ENCODE assay signal across 8 cellular contexts in genomic region chr4:122922877-122923511, GRCh38. TPM values are rescaled to one million over a fixed set of nuclear protein-coding genes. Genes with fewer than 3 reads are reported as not detected.
A peak's percentile ranks its signal among the peaks of the same experiment; 100 is the strongest.
DNase-seq lines count a peak whose midpoint lies in the region; ATAC-seq and TF ChIP-seq lines count a peak whose summit lies in the region.

No MANE protein-coding gene starts in this region.

- H3K36me3 ChIP-seq in SU-DHL-6 (ENCODE audit: low read length) (no peaks in the 10 kb centered on the region), upper lobe of right lung (no peaks in the 10 kb centered on the region)

- peaks cover 8% of the 10 kb centered on the region for H3F3A ChIP-seq in SU-DHL-6 (ENCODE audit: insufficient read depth)

- peaks cover 7% of the 10 kb centered on the region; the same call in 1 of the 2 replicates for H3K79me2 ChIP-seq in SU-DHL-6 (ENCODE audit: insufficient read depth, low read length)

- H3K27me3 Mint-ChIP-seq in activated naive CD8-positive, alpha-beta T cell treated with anti-CD3 and anti-CD28 coated beads, Interleukin-2, amount 50 U/mL, for 24 hours: no peaks in the 10 kb centered on the region

- no peaks in the 10 kb centered on the region for H3K9me3 Mint-ChIP-seq in activated naive CD8-positive, alpha-beta T cell treated with anti-CD3 and anti-CD28 coated beads, Interleukin-2, amount 50 U/mL, for 24 hours

- intact Hi-C loops in cardiac septum (cut with DNase I) (loop anchor here (2.0 kb wide), 1 partner anchor 190 kb away; the partner anchor contains the start of gene BBS12), upper lobe of right lung (cut with DNase I) (no loop called here)

- TF ChIP-seq CTCF in GM12864 (IDR thresholded peaks at IDR 0.05; ENCODE audit: low read depth, low read length, missing control alignments) (no peak), SU-DHL-6 (IDR thresholded peaks at IDR 0.05; ENCODE audit: insufficient read depth, low read length, poor library complexity, severe bottlenecking) (no peak), upper lobe of right lung (IDR thresholded peaks at IDR 0.05) (no peak)

- H3K4me1 ChIP-seq in upper lobe of right lung: peaks cover 14% of the 10 kb centered on the region

- H3K9ac ChIP-seq in SU-DHL-6 (ENCODE audit: low read length): peak overlapping the region; percentile 63

- ATAC-seq in HG02642 (IDR thresholded peaks at IDR 0.05; ENCODE audit: poor library complexity, unreplicated experiment) (peak; percentile 98), upper lobe of right lung (peak; percentile 97)
- ATAC-seq in activated naive CD8-positive, alpha-beta T cell treated with anti-CD3 and anti-CD28 coated beads, Interleukin-2, amount 50 U/mL, for 24 hours: peak; percentile 99

- no peaks in the 10 kb centered on the region for H3K9me3 ChIP-seq in SU-DHL-6 (ENCODE audit: insufficient read depth, low read length)
- no peaks in the 10 kb centered on the region for H3K9me3 ChIP-seq in upper lobe of right lung

- no peaks in the 10 kb centered on the region for H3K36me3 Mint-ChIP-seq in activated naive CD8-positive, alpha-beta T cell treated with anti-CD3 and anti-CD28 coated beads, Interleukin-2, amount 50 U/mL, for 24 hours (ENCODE audit: low read depth)

- H3K27ac ChIP-seq in SU-DHL-6 (ENCODE audit: low read depth, low read length) (peak overlapping the region; percentile 91), upper lobe of right lung (peak overlapping the region; percentile 79)

- H3K4me1 Mint-ChIP-seq in activated naive CD8-positive, alpha-beta T cell treated with anti-CD3 and anti-CD28 coated beads, Interleukin-2, amount 50 U/mL, for 24 hours: peaks cover 6% of the 10 kb centered on the region

- H2AFZ ChIP-seq in SU-DHL-6 (ENCODE audit: low read depth, low read length, severe bottlenecking): peak overlapping the region; percentile 92

- peak overlapping the region; percentile 76 for H3K4me2 ChIP-seq in SU-DHL-6 (ENCODE audit: low read depth, low read length, poor library complexity, severe bottlenecking)

- H3K4me3 ChIP-seq in GM12864 (ENCODE audit: low read depth, low read length) (peak overlapping the region; percentile 74), SU-DHL-6 (ENCODE audit: insufficient read depth, low read length, poor library complexity, severe bottlenecking) (peak overlapping the region; percentile 76), upper lobe of right lung (peak overlapping the region; percentile 80)

- DNase-seq in GM12864 (ENCODE audit: low read depth): peak; percentile 80
- peak; percentile 65 for DNase-seq in NCI-H1105 treated with DMSO at 0.1 percent for 48 hours (lab: John Stamatoyannopoulos, UW)
- DNase-seq in activated naive CD8-positive, alpha-beta T cell treated with anti-CD3 and anti-CD28 coated beads, Interleukin-2, amount 50 U/mL, for 24 hours: peak; percentile 86
- DNase-seq in cardiac septum (ENCODE audit: low spot score): peak; percentile 92
- DNase-seq in pons (ENCODE audit: low spot score): peak; percentile 89
- DNase-seq in upper lobe of right lung: peak; percentile 90

- peak overlapping the region; percentile 91 for H3K27ac Mint-ChIP-seq in activated naive CD8-positive, alpha-beta T cell treated with anti-CD3 and anti-CD28 coated beads, Interleukin-2, amount 50 U/mL, for 24 hours

- no peak overlapping the region for H3K4me3 Mint-ChIP-seq in activated naive CD8-positive, alpha-beta T cell treated with anti-CD3 and anti-CD28 coated beads, Interleukin-2, amount 50 U/mL, for 24 hours

- H3K27me3 ChIP-seq in SU-DHL-6 (ENCODE audit: low read length) (no peaks in the 10 kb centered on the region), upper lobe of right lung (no peaks in the 10 kb centered on the region)

- H3K9me2 ChIP-seq in SU-DHL-6 (replicated peaks; ENCODE audit: insufficient read depth, low read length): no peaks in the 10 kb centered on the region

- no peaks in the 10 kb centered on the region for H4K20me1 ChIP-seq in SU-DHL-6 (ENCODE audit: low read depth, low read length)

RNA-seq across cellular contexts. Expression of gene NUDT6, which starts 0.6 kb away (rescaled TPM):
- 9.4 TPM for total RNA-seq in cardiac septum
- 3.8 TPM for total RNA-seq in upper lobe of right lung

Comparison
In these comparisons a context has a peak if more than half of its experiments do, and no peak if none do; other contexts are left out.
1. Peak in every context shown above with its lines: DNase-seq, ATAC-seq, H3K4me3 ChIP-seq and H3K27ac ChIP-seq.